ENCODE assay signal across 14 cellular contexts in genomic region chr3:55571913-55572312, GRCh38.
DNase-seq lines count a peak whose midpoint lies in the region; ATAC-seq and TF ChIP-seq lines count a peak whose summit lies in the region.
"Had no signal": no experiment of that assay in that cellular context is flagged by ENCODE, and none has a peak within 500 bp of the region (broad histone marks: within the 10 kb centered on the region; RNA-seq: fewer than 3 reads in every experiment).

No MANE protein-coding gene starts in this region.

- H3K79me2 ChIP-seq in GM23338 (replicated peaks; ENCODE audit: insufficient read depth): no peaks in the 10 kb centered on the region

- intact Hi-C loops in body of pancreas (cut with DNase I): no loop called here
- intact Hi-C loops in sciatic nerve (cut with DNase I): no loop called here
- intact Hi-C loops in esophagus squamous epithelium (cut with DNase I): no loop called here

- H3K27me3 ChIP-seq in GM23338 (ENCODE audit: insufficient read depth): no peaks in the 10 kb centered on the region
- no peaks in the 10 kb centered on the region for H3K27me3 ChIP-seq in body of pancreas
- no peaks in the 10 kb centered on the region for H3K27me3 ChIP-seq in iPS-18a (ENCODE audit: control insufficient read depth, insufficient read depth, low read length)
- no peaks in the 10 kb centered on the region for H3K27me3 ChIP-seq in esophagus squamous epithelium

- H3K9ac ChIP-seq in iPS-18a (ENCODE audit: low read length): no peak overlapping the region

- peaks cover 3% of the 10 kb centered on the region; the same call in 1 of the 3 replicates for H3K36me3 Mint-ChIP-seq in GM23338 (ENCODE audit: low read depth)
- H3K36me3 Mint-ChIP-seq: activated naive CD8-positive, alpha-beta T cell; stimulated activated memory B cell treated with anti-CD40 and anti-IgM and Interleukin-4, amounts not matched to agents 10 μg/mL and 1 μg/mL and 100 μg/mL, for 72 hours had no signal

- H3K9me3 ChIP-seq in body of pancreas: no peaks in the 10 kb centered on the region
- H3K9me3 ChIP-seq in iPS-18a (ENCODE audit: control insufficient read depth, low read depth, low read length): no peaks in the 10 kb centered on the region
- no peaks in the 10 kb centered on the region for H3K9me3 ChIP-seq in esophagus squamous epithelium

- TF ChIP-seq CTCF in GM23338 (conservative IDR thresholded peaks at IDR 0.05; ENCODE audit: low read depth in 2 of 2): peak; percentile 34 to 55
- peak in 5 of 7 experiments; percentile 13 to 42 (median 33) for TF ChIP-seq CTCF in body of pancreas (IDR thresholded peaks at IDR 0.05)
- TF ChIP-seq CTCF in esophagus squamous epithelium (IDR thresholded peaks at IDR 0.05): peak in 3 of 6 experiments; percentile 22 to 52 (median 50)

- ATAC-seq in GM23338 (peak; percentile 97), body of pancreas (peak; percentile 60), sciatic nerve (peak; percentile 48), GM18502 (IDR thresholded peaks at IDR 0.05; ENCODE audit: poor library complexity, unreplicated experiment) (no peak)
- ATAC-seq: stimulated activated memory B cell treated with anti-CD40 and anti-IgM and Interleukin-4, amounts not matched to agents 10 μg/mL and 1 μg/mL and 100 μg/mL, for 72 hours had no signal

- peaks cover 10% of the 10 kb centered on the region; the same call in 1 of the 2 replicates for H3F3A ChIP-seq in GM23338 (replicated peaks; ENCODE audit: low read depth)

- DNase-seq in GM23338 (ENCODE audit: low spot score) (peak; percentile 96), body of pancreas (peak; percentile 18 to 51 (median 24)), sciatic nerve (ENCODE audit: low spot score) (no peak), NCI-H69 (lab: John Stamatoyannopoulos, UW) (no peak), NCI-H2196 treated with DMSO at 0.1 percent for 48 hours (lab: John Stamatoyannopoulos, UW; ENCODE audit: unreplicated experiment) (no peak), esophagus squamous epithelium (lab: John Stamatoyannopoulos, UW) (no peak)
- DNase-seq: activated CD4-positive, CD25-positive, alpha-beta regulatory T cell; DMS79; NCI-H526 had no signal

- peak overlapping the region; percentile 97 for H3K27ac Mint-ChIP-seq in GM23338
- H3K27ac Mint-ChIP-seq: activated naive CD8-positive, alpha-beta T cell; stimulated activated memory B cell treated with anti-CD40 and anti-IgM and Interleukin-4, amounts not matched to agents 10 μg/mL and 1 μg/mL and 100 μg/mL, for 72 hours had no signal

- WGBS in body of pancreas, 2 donors: 50 to 52% methylated on average over 10 of the region's 10 CpGs
- WGBS in esophagus squamous epithelium, 2 donors: 25 to 47% methylated on average over 1 to 5 of the region's 10 CpGs

- H4K20me1 ChIP-seq in GM23338 (replicated peaks; ENCODE audit: insufficient read depth): no peaks in the 10 kb centered on the region

- peak overlapping the region; percentile 93 for H3K27ac ChIP-seq in GM23338 (ENCODE audit: low read depth)
- H3K27ac ChIP-seq in body of pancreas: no peak overlapping the region
- peak overlapping the region; percentile 13 for H3K27ac ChIP-seq in iPS-18a (ENCODE audit: low read length)
- H3K27ac ChIP-seq in esophagus squamous epithelium: peak overlapping the region in 1 of 4 donors; percentile 19
- H3K27ac ChIP-seq: HL-60 had no signal

- no peaks in the 10 kb centered on the region; the same call in 1 of the 3 replicates for H3K9me3 Mint-ChIP-seq in GM23338
- H3K9me3 Mint-ChIP-seq: stimulated activated memory B cell treated with anti-CD40 and anti-IgM and Interleukin-4, amounts not matched to agents 10 μg/mL and 1 μg/mL and 100 μg/mL, for 72 hours had no signal

- H3K4me3 ChIP-seq in GM23338 (no peak overlapping the region), body of pancreas (no peak overlapping the region), iPS-18a (ENCODE audit: low read length) (no peak overlapping the region), esophagus squamous epithelium (no peak overlapping the region)

- peaks cover 40% of the 10 kb centered on the region for H3K4me1 Mint-ChIP-seq in GM23338
- H3K4me1 Mint-ChIP-seq: stimulated activated memory B cell treated with anti-CD40 and anti-IgM and Interleukin-4, amounts not matched to agents 10 μg/mL and 1 μg/mL and 100 μg/mL, for 72 hours had no signal

- H3K9me2 ChIP-seq in GM23338 (ENCODE audit: insufficient read depth): 0 out of 2 replicates have a peak, but pooled peaks cover 3% of the 10 kb centered on the region

- H3K4me3 Mint-ChIP-seq in GM23338: peak overlapping the region; percentile 9; the same call in 1 of the 3 replicates
- H3K4me3 Mint-ChIP-seq: activated naive CD8-positive, alpha-beta T cell; stimulated activated memory B cell treated with anti-CD40 and anti-IgM and Interleukin-4, amounts not matched to agents 10 μg/mL and 1 μg/mL and 100 μg/mL, for 72 hours had no signal

- H2AFZ ChIP-seq in GM23338: no peak overlapping the region

- H3K27me3 Mint-ChIP-seq in GM23338 (ENCODE audit: insufficient read depth, low read depth, poor library complexity): peaks cover 18% of the 10 kb centered on the region
- H3K27me3 Mint-ChIP-seq: stimulated activated memory B cell treated with anti-CD40 and anti-IgM and Interleukin-4, amounts not matched to agents 10 μg/mL and 1 μg/mL and 100 μg/mL, for 72 hours had no signal

- H3K4me1 ChIP-seq in GM23338 (ENCODE audit: insufficient read depth) (peaks cover 26% of the 10 kb centered on the region), body of pancreas (peaks cover 6% of the 10 kb centered on the region), iPS-18a (ENCODE audit: control insufficient read depth, low read depth, low read length) (peaks cover 16% of the 10 kb centered on the region), esophagus squamous epithelium (peaks cover 0 to 20% (median 0%) of the 10 kb centered on the region in 3 donors)

- TF ChIP-seq POLR2A in body of pancreas (IDR thresholded peaks at IDR 0.05) (no peak), esophagus squamous epithelium (IDR thresholded peaks at IDR 0.05) (no peak)

- peak overlapping the region; percentile 64 for H3K4me2 ChIP-seq in GM23338

- H3K36me3 ChIP-seq in GM23338 (ENCODE audit: insufficient read depth): no peaks in the 10 kb centered on the region
- H3K36me3 ChIP-seq in body of pancreas (replicated peaks in 1 of 2; ENCODE audit: insufficient read depth in 1 of 2, low read depth in 2 of 2): no peaks in the 10 kb centered on the region
- H3K36me3 ChIP-seq in iPS-18a (ENCODE audit: control insufficient read depth, low read depth, low read length): no peaks in the 10 kb centered on the region
- H3K36me3 ChIP-seq in esophagus squamous epithelium: no peaks in the 10 kb centered on the region

TF ChIP-seq in GM23338, 12 proteins besides CTCF, POLR2A, EP300 and RAD21:
- TF ChIP-seq EZH2phosphoT487 (IDR thresholded peaks at IDR 0.05; ENCODE audit: unreplicated experiment) (no peak), CREB1 (CRISPR knock-in tag; IDR thresholded peaks at IDR 0.05; ENCODE audit: low read depth) (0 out of 2 replicates have a peak, but pooled peaks have one; percentile 12), JUNB (IDR thresholded peaks at IDR 0.05; ENCODE audit: unreplicated experiment) (peak; percentile 84), EZH2 (IDR thresholded peaks at IDR 0.05; ENCODE audit: low read depth, unreplicated experiment) (no peak), ETS1 (IDR thresholded peaks at IDR 0.05) (peak; percentile 62; the same call in 1 of the 2 replicates), NANOG (IDR thresholded peaks at IDR 0.05; ENCODE audit: borderline replicate concordance) (no peak)
TF ChIP-seq in GM23338: peak in this region for 3.

Comparison
In these comparisons a context has a peak if more than half of its experiments do, and no peak if none do; other contexts are left out.
1. DNase-seq: peak in GM23338 (single experiment) and body of pancreas (4 of 4); none in sciatic nerve (single experiment), NCI-H69 (single experiment), NCI-H2196 treated with DMSO at 0.1 percent for 48 hours (single experiment) and esophagus squamous epithelium (single experiment).
2. H3K27ac ChIP-seq: peak in GM23338 (single experiment) and iPS-18a (single experiment); none in body of pancreas (0 of 4).